In the genomic region with DNA sequence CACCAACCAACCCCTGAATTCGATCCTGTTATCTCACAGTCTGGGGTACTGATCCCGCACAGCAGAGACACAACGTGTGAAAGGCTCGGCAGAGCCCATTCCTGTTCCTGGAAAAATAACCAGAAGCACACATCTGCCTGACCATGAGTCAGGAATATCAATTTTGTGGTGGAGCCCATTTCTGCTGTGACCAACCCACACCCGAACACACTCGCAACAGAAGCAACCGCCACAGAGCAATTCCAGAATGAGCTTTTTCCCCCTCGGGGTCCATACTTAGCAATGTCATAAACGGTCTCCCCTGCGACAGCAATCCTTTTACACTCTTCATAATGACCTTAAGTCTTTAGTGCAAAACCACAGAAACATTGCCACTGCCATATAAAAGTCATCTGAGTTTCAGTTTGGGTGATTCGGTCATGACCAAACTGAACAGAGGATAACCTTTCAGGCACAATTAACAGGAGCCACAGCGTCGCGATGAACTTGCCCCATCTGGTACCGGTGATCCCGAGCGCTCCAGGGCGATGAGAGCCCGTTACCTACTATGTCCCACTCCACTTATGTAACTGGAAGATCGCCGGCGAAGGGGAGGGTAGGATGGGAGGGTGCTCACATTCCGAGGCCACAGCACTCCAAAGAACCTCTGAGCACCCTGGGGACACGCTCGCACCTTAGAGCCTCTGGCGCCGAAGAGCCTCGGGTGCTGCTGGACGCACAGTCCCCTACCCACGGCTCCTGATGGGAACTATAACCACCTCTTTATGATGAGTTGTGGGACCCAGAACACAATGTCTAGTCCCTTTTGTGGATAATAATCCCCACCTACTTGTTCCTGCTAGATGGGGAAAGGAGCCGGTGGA, we compare ENCODE assay signal across 8 cellular contexts. TPM values are rescaled to one million over a fixed set of nuclear protein-coding genes. Genes with fewer than 3 reads are reported as not detected.
A peak's percentile ranks its signal among the peaks of the same experiment; 100 is the strongest.
DNase-seq lines count a peak whose midpoint lies in the region; ATAC-seq, FAIRE-seq and TF ChIP-seq lines count a peak whose summit lies in the region.

No MANE protein-coding gene starts in this region.

- intact Hi-C loops in activated CD4-positive, alpha-beta memory T cell treated with anti-CD3 and anti-CD28 coated beads for 36 hours (cut with micrococcal nuclease), result loop anchor here (1.0 to 10.0 kb wide), 5 partner anchors 39 to 281 kb away; partner anchors contain the start of genes ARHGAP4, EMD, HCFC1 and TMEM187

- no peak for TF ChIP-seq CTCF in neural crest cell (conservative IDR thresholded peaks at IDR 0.05)

- no peak for ATAC-seq in GM21529 (IDR thresholded peaks at IDR 0.05; ENCODE audit: unreplicated experiment)

- peaks cover 64% of the 10 kb centered on the region for H3K4me1 Mint-ChIP-seq in activated CD4-positive, alpha-beta memory T cell treated with anti-CD3 and anti-CD28 coated beads for 36 hours (ENCODE audit: low read depth)
- H3K4me1 Mint-ChIP-seq in neural crest cell, result peaks cover 48% of the 10 kb centered on the region

- H3K27ac Mint-ChIP-seq in activated CD4-positive, alpha-beta memory T cell treated with anti-CD3 and anti-CD28 coated beads for 36 hours, result peak overlapping the region; percentile 98
- H3K27ac Mint-ChIP-seq in neural crest cell (ENCODE audit: unreplicated experiment), result peak overlapping the region; percentile 30

- H3K4me3 Mint-ChIP-seq in activated CD4-positive, alpha-beta memory T cell treated with anti-CD3 and anti-CD28 coated beads for 36 hours, result peak overlapping the region; percentile 98
- peak overlapping the region; percentile 86 for H3K4me3 Mint-ChIP-seq in neural crest cell

- no peaks in the 10 kb centered on the region for H3K27me3 Mint-ChIP-seq in activated CD4-positive, alpha-beta memory T cell treated with anti-CD3 and anti-CD28 coated beads for 36 hours
- H3K27me3 Mint-ChIP-seq in neural crest cell (ENCODE audit: low read depth), result no peaks in the 10 kb centered on the region

- H3K36me3 Mint-ChIP-seq in activated CD4-positive, alpha-beta memory T cell treated with anti-CD3 and anti-CD28 coated beads for 36 hours, result peaks cover 6% of the 10 kb centered on the region
- H3K36me3 Mint-ChIP-seq in neural crest cell (ENCODE audit: low read depth), result no peaks in the 10 kb centered on the region

- POLR2A ChIA-PET in activated CD4-positive, alpha-beta memory T cell treated with anti-CD3 and anti-CD28 coated beads for 36 hours (lab: Charles Lee), result interaction anchor here (0.7 to 1.5 kb wide), 3 partner anchors 13 to 125 kb away, joined by 3 to 4 read pairs (median 3); no protein-coding TSS in a partner anchor

- DNase-seq in AG20443 (ENCODE audit: low spot score) (peak; percentile 44), HCEC 1CT (peak; percentile 17), fibroblast of gingiva (ENCODE audit: low read depth) (peak; percentile 13), neural crest cell (ENCODE audit: low read depth, low spot score) (no peak), NCI-H1694 treated with DMSO at 0.1 percent for 48 hours (lab: John Stamatoyannopoulos, UW) (no peak), frontal cortex (ENCODE audit: low spot score in 2 of 2) (no peak)
- peak; percentile 39 for DNase-seq in activated CD4-positive, alpha-beta memory T cell treated with anti-CD3 and anti-CD28 coated beads for 36 hours

- CTCF ChIA-PET in activated CD4-positive, alpha-beta memory T cell treated with anti-CD3 and anti-CD28 coated beads for 36 hours (lab: Charles Lee), result interaction anchor here (1.0 to 2.4 kb wide), 3 partner anchors 39 to 212 kb away, joined by 3 to 7 read pairs (median 6); no protein-coding TSS in a partner anchor

- FAIRE-seq in frontal cortex (lab: Jason Lieb, UNC), result no peak

- H3K9me3 Mint-ChIP-seq in activated CD4-positive, alpha-beta memory T cell treated with anti-CD3 and anti-CD28 coated beads for 36 hours, result no peaks in the 10 kb centered on the region
- H3K9me3 Mint-ChIP-seq in neural crest cell, result peaks cover 6% of the 10 kb centered on the region

RNA-seq across cellular contexts. Expression of gene MECP2, which starts 1.1 kb away (rescaled TPM):
- total RNA-seq in activated CD4-positive, alpha-beta memory T cell treated with anti-CD3 and anti-CD28 coated beads for 36 hours, result 10 to 100 TPM; 50.8 to 51.0 TPM
- total RNA-seq in neural crest cell (49.1 and 51.0 TPM in 2 replicates), frontal cortex (21.2 TPM)

RNA-seq across cellular contexts. Expression of gene OPN1LW, which starts 47.7 kb away (rescaled TPM):
- not detected for total RNA-seq in activated CD4-positive, alpha-beta memory T cell treated with anti-CD3 and anti-CD28 coated beads for 36 hours
- total RNA-seq in neural crest cell, result not detected in 2 replicates
- total RNA-seq in frontal cortex, result not detected

Comparison
In these comparisons a context has a peak if more than half of its experiments do, and no peak if none do; other contexts are left out.
1. DNase-seq: peak in AG20443 (single experiment), HCEC 1CT (single experiment), activated CD4-positive, alpha-beta memory T cell treated with anti-CD3 and anti-CD28 coated beads for 36 hours (single experiment) and fibroblast of gingiva (single experiment); none in neural crest cell (single experiment), NCI-H1694 treated with DMSO at 0.1 percent for 48 hours (single experiment) and frontal cortex (0 of 2).